Comparison of ENCODE assay signal across 8 cellular contexts in genomic region chr3:149969945-149970715, GRCh38. TPM values are rescaled to one million over a fixed set of nuclear protein-coding genes. Genes with fewer than 3 reads are reported as not detected.
DNase-seq lines count a peak whose midpoint lies in the region; ATAC-seq, FAIRE-seq and TF ChIP-seq lines count a peak whose summit lies in the region.

No MANE protein-coding gene starts in this region.

- peaks cover 36% of the 10 kb centered on the region for H3K27me3 Mint-ChIP-seq in activated naive CD8-positive, alpha-beta T cell treated with anti-CD3 and anti-CD28 coated beads, Interleukin-2, amount 50 U/mL, for 24 hours

- H4K20me1 ChIP-seq in GM23248 (ENCODE audit: insufficient read depth): peaks cover under 1% of the 10 kb centered on the region; the same call in 1 of the 2 replicates

- ATAC-seq in SK-N-SH treated with all-trans-retinoic acid at 6 μM for 48 hours (peak; percentile 46), pancreas (peak; percentile 76 to 84 (median 79))
- ATAC-seq in activated naive CD8-positive, alpha-beta T cell treated with anti-CD3 and anti-CD28 coated beads, Interleukin-2, amount 50 U/mL, for 24 hours: peak; percentile 65

- H3K9me3 Mint-ChIP-seq in activated naive CD8-positive, alpha-beta T cell treated with anti-CD3 and anti-CD28 coated beads, Interleukin-2, amount 50 U/mL, for 24 hours: no peaks in the 10 kb centered on the region

- no peak for FAIRE-seq in pancreas (lab: Jason Lieb, UNC)

- H3K27ac ChIP-seq in GM23248 (peak overlapping the region; percentile 96), cardiac muscle cell (peak overlapping the region; percentile 89), pancreas (peak overlapping the region; percentile 61 to 85 (median 74)), thymus (ENCODE audit: low read depth) (peak overlapping the region; percentile 60)

- DNase-seq in DMS79 treated with DMSO at 0.1 percent for 48 hours (lab: John Stamatoyannopoulos, UW): peak; percentile 93
- peak; percentile 89 for DNase-seq in GM23248
- peak; percentile 76 for DNase-seq in LHCN-M2 (ENCODE audit: low read depth)
- DNase-seq in activated naive CD8-positive, alpha-beta T cell treated with anti-CD3 and anti-CD28 coated beads, Interleukin-2, amount 50 U/mL, for 24 hours: peak; percentile 71
- DNase-seq in cardiac muscle cell (ENCODE audit: low read depth in 1 of 2, low spot score in 1 of 2): peak; percentile 91 to 92
- DNase-seq in pancreas: peak; percentile 79 to 89 (median 82)

- no peaks in the 10 kb centered on the region for H3K27me3 ChIP-seq in GM23248 (replicated peaks; ENCODE audit: insufficient read depth)
- H3K27me3 ChIP-seq in cardiac muscle cell: no peaks in the 10 kb centered on the region
- H3K27me3 ChIP-seq in pancreas: peaks cover 0 to 6% (median 1%) of the 10 kb centered on the region in 4 donors
- H3K27me3 ChIP-seq in thymus (ENCODE audit: control insufficient read depth, insufficient read depth): peaks cover 21% of the 10 kb centered on the region

- H3K4me1 Mint-ChIP-seq in activated naive CD8-positive, alpha-beta T cell treated with anti-CD3 and anti-CD28 coated beads, Interleukin-2, amount 50 U/mL, for 24 hours: peaks cover 19% of the 10 kb centered on the region

- in situ Hi-C loops in GM23248 (cut with MboI): loop anchor here (10.0 kb wide), 1 partner anchor 215 kb away; no protein-coding TSS in a partner anchor

- peaks cover 25% of the 10 kb centered on the region for H3F3A ChIP-seq in GM23248 (ENCODE audit: insufficient read depth)

- intact Hi-C loops in pancreas (cut with DNase I): loop anchor here (10.0 kb wide), 1 partner anchor 215 kb away; no protein-coding TSS in a partner anchor

- WGBS in GM23248 (ENCODE audit: low coverage in 1 of 2, low lambda C conversion rate in 2 of 2, missing lambda C conversion rate in 2 of 2), 2 experiments: 0 to 1% methylated on average over 37 to 48 of the region's 72 CpGs
- WGBS in pancreas, 2 donors: 0 to 1% methylated on average over 47 to 72 of the region's 72 CpGs
- WGBS in thymus: under 1% methylated on average over 72 of the region's 72 CpGs

- H3K36me3 ChIP-seq in GM23248 (ENCODE audit: low read depth) (peaks cover 13% of the 10 kb centered on the region; the same call in 1 of the 2 replicates), cardiac muscle cell (peaks cover 10% of the 10 kb centered on the region), pancreas (no peaks in the 10 kb centered on the region), thymus (ENCODE audit: control insufficient read depth, insufficient read depth) (no peaks in the 10 kb centered on the region)

- no peak overlapping the region for H3K27ac Mint-ChIP-seq in activated naive CD8-positive, alpha-beta T cell treated with anti-CD3 and anti-CD28 coated beads, Interleukin-2, amount 50 U/mL, for 24 hours

- H3K9me3 ChIP-seq in GM23248 (ENCODE audit: low read depth): no peaks in the 10 kb centered on the region
- H3K9me3 ChIP-seq in cardiac muscle cell (ENCODE audit: low read depth): no peaks in the 10 kb centered on the region
- no peaks in the 10 kb centered on the region for H3K9me3 ChIP-seq in pancreas
- no peaks in the 10 kb centered on the region for H3K9me3 ChIP-seq in thymus (ENCODE audit: control insufficient read depth)

- H3K4me1 ChIP-seq in GM23248 (ENCODE audit: insufficient read depth) (peaks cover 34% of the 10 kb centered on the region), cardiac muscle cell (ENCODE audit: low read depth) (peaks cover 20% of the 10 kb centered on the region), pancreas (peaks cover 4 to 13% (median 4%) of the 10 kb centered on the region in 3 donors), thymus (ENCODE audit: control insufficient read depth, insufficient read depth, low read length) (no peaks in the 10 kb centered on the region)

- peak overlapping the region; percentile 92 for H3K4me3 ChIP-seq in GM23248
- peak overlapping the region; percentile 79 for H3K4me3 ChIP-seq in cardiac muscle cell
- peak overlapping the region; percentile 77 to 93 (median 89) for H3K4me3 ChIP-seq in pancreas
- H3K4me3 ChIP-seq in thymus (ENCODE audit: low read length): peak overlapping the region; percentile 78

- H3K4me2 ChIP-seq in GM23248 (ENCODE audit: unreplicated experiment): peak overlapping the region; percentile 100

- H3K79me2 ChIP-seq in GM23248 (ENCODE audit: insufficient read depth): peaks cover 69% of the 10 kb centered on the region

- peak overlapping the region; percentile 80 for H3K4me3 Mint-ChIP-seq in activated naive CD8-positive, alpha-beta T cell treated with anti-CD3 and anti-CD28 coated beads, Interleukin-2, amount 50 U/mL, for 24 hours

- no peaks in the 10 kb centered on the region for H3K36me3 Mint-ChIP-seq in activated naive CD8-positive, alpha-beta T cell treated with anti-CD3 and anti-CD28 coated beads, Interleukin-2, amount 50 U/mL, for 24 hours (ENCODE audit: low read depth)

- H3K9ac ChIP-seq in GM23248: peak overlapping the region; percentile 95

- no peak for TF ChIP-seq CTCF in cardiac muscle cell (IDR thresholded peaks at IDR 0.05; ENCODE audit: low read depth, low read length)
- no peak for TF ChIP-seq CTCF in pancreas (IDR thresholded peaks at IDR 0.05)

- peak overlapping the region; percentile 77 for H2AFZ ChIP-seq in GM23248

- H3K9me2 ChIP-seq in GM23248 (ENCODE audit: insufficient read depth): no peaks in the 10 kb centered on the region

TF ChIP-seq in SK-N-SH treated with all-trans-retinoic acid at 6 μM for 48 hours, 23 proteins besides CTCF, POLR2A, EP300 and RAD21 (continues in another document):
- TF ChIP-seq ZNF565 (CRISPR knock-in tag; conservative IDR thresholded peaks at IDR 0.05; ENCODE audit: low read depth): no peak
- TF ChIP-seq TSHZ2 (CRISPR knock-in tag; IDR thresholded peaks at IDR 0.05): no peak
- no peak for TF ChIP-seq BACH2 (CRISPR knock-in tag; IDR thresholded peaks at IDR 0.05; ENCODE audit: borderline replicate concordance)
- TF ChIP-seq POU6F1 (CRISPR knock-in tag; IDR thresholded peaks at IDR 0.05; ENCODE audit: borderline replicate concordance, low read depth): no peak
- no peak for TF ChIP-seq ZC3H10 (CRISPR knock-in tag; IDR thresholded peaks at IDR 0.05)
- no peak for TF ChIP-seq OSR1 (CRISPR knock-in tag; IDR thresholded peaks at IDR 0.05)
- TF ChIP-seq ZNF8 (CRISPR knock-in tag; IDR thresholded peaks at IDR 0.05): no peak
- TF ChIP-seq ZFP30 (CRISPR knock-in tag; IDR thresholded peaks at IDR 0.05): no peak
- no peak for TF ChIP-seq CSRNP3 (CRISPR knock-in tag; IDR thresholded peaks at IDR 0.05)
- no peak for TF ChIP-seq SNAI2 (CRISPR knock-in tag; IDR thresholded peaks at IDR 0.05)

RNA-seq across cellular contexts. Expression of gene PFN2, which starts 0.6 kb away (rescaled TPM):
- 174 and 224 TPM in 2 replicates for total RNA-seq in GM23248 (2014; rRNA removed; shearing (Covaris generic))
- polyA plus RNA-seq in GM23248 (2016; fragmentation: Nextera tagmentation; extraction: Ambion mirVana) (246 and 253 TPM in 2 replicates), cardiac muscle cell (152 and 163 TPM in 2 replicates), pancreas (100 to 1,000 TPM in 1 of 2 donors, 10 to 100 TPM in 1; 32.2 to 109 TPM), thymus (73.9 TPM)
- total RNA-seq in LHCN-M2 (2014; rRNA removed) (163 and 227 TPM in 2 replicates), cardiac muscle cell (122 and 159 TPM in 2 replicates), pancreas (10 to 100 TPM; 31.8 to 39.9 (median 33.5) TPM)
- 185 TPM for polyA plus RNA-seq in LHCN-M2 (2012)

Comparison
In these comparisons a context has a peak if more than half of its experiments do, and no peak if none do; other contexts are left out.
1. Peak in every context shown above with its lines: DNase-seq, ATAC-seq, H3K4me3 ChIP-seq and H3K27ac ChIP-seq.